In the genomic region with DNA sequence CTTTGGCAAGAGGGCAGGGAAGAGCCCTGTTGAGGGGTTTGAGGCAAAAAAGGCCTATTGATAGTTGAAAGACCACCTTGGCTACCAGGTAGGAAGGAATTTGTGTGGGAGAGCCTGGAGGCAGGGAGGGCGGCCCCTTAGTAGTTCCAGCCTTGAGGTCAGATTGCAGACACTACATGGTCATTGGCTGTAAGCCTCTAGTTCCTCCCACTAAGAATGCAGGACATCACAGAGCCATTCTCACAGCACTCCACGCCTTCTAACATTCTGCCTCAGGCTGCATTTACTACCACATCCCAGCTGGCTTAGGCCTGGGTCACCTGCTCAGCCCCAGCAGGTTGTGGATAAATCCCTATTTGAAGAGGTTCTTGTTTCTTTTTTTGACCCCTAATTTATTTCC, we compare ENCODE assay signal across 19 cellular contexts.
A peak's percentile ranks its signal among the peaks of the same experiment; 100 is the strongest.
DNase-seq lines count a peak whose midpoint lies in the region; ATAC-seq, FAIRE-seq and TF ChIP-seq lines count a peak whose summit lies in the region.
"Had no signal": no experiment of that assay in that cellular context is flagged by ENCODE, and none has a peak within 500 bp of the region (broad histone marks: within the 10 kb centered on the region; RNA-seq: fewer than 3 reads in every experiment).

No MANE protein-coding gene starts in this region.

- no peak overlapping the region for H2BK120ac ChIP-seq in H1 (replicated peaks; ENCODE audit: low read depth, low read length)

- no peak overlapping the region for H3K27ac ChIP-seq in GM23338 (ENCODE audit: low read depth)
- H3K27ac ChIP-seq in H1 (ENCODE audit: low read depth, low read length), result no peak overlapping the region
- no peak overlapping the region for H3K27ac ChIP-seq in neural progenitor cell
- H3K27ac ChIP-seq: PC-9, RWPE1 had no signal

- H3F3A ChIP-seq in GM23338 (replicated peaks; ENCODE audit: low read depth), result no peaks in the 10 kb centered on the region
- no peaks in the 10 kb centered on the region for H3F3A ChIP-seq in neural progenitor cell (ENCODE audit: low read depth)

- H4K20me1 ChIP-seq in GM23338 (replicated peaks; ENCODE audit: insufficient read depth) (no peaks in the 10 kb centered on the region), H1 (replicated peaks in 1 of 2; ENCODE audit: control insufficient read depth in 1 of 2, insufficient read depth in 2 of 2, low read length in 2 of 2) (no peaks in the 10 kb centered on the region), neural progenitor cell (ENCODE audit: low read depth) (no peaks in the 10 kb centered on the region)

- no peak overlapping the region for H3K4me2 ChIP-seq in GM23338
- no peak overlapping the region for H3K4me2 ChIP-seq in H1 (ENCODE audit: insufficient read depth in 1 of 2, low read depth in 2 of 2, low read length in 2 of 2)
- no peak overlapping the region for H3K4me2 ChIP-seq in neural progenitor cell
- H3K4me2 ChIP-seq: PC-9 had no signal

- H3K27me3 ChIP-seq in GM23338 (ENCODE audit: insufficient read depth), result no peaks in the 10 kb centered on the region
- H3K27me3 ChIP-seq in H1 (replicated peaks in 1 of 4; ENCODE audit: control insufficient read depth in 3 of 4, extremely low read depth in 1 of 4, insufficient read depth in 3 of 4, low read length in 3 of 4), result no peaks in the 10 kb centered on the region
- no peaks in the 10 kb centered on the region for H3K27me3 ChIP-seq in neural progenitor cell

- no peak for TF ChIP-seq EP300 in H1 (IDR thresholded peaks at IDR 0.05; ENCODE audit: borderline replicate concordance in 1 of 2, low read depth in 2 of 2, low read length in 2 of 2)

- peaks cover 1% of the 10 kb centered on the region for H3K27me3 Mint-ChIP-seq in GM23338 (ENCODE audit: insufficient read depth, low read depth, poor library complexity)
- peaks cover 3% of the 10 kb centered on the region for H3K27me3 Mint-ChIP-seq in neural progenitor cell (ENCODE audit: insufficient read depth, low read depth)

- intact Hi-C loops in posterior cingulate gyrus (cut with DNase I), result no loop called here

- H3K79me2 ChIP-seq in GM23338 (replicated peaks; ENCODE audit: insufficient read depth) (no peaks in the 10 kb centered on the region), H1 (ENCODE audit: control insufficient read depth in 1 of 2, insufficient read depth in 2 of 2, low read length in 2 of 2) (no peaks in the 10 kb centered on the region), neural progenitor cell (ENCODE audit: low read depth) (no peaks in the 10 kb centered on the region)

- H3K36me3 Mint-ChIP-seq in GM23338 (ENCODE audit: low read depth) (no peaks in the 10 kb centered on the region), neural progenitor cell (no peaks in the 10 kb centered on the region)
- H3K36me3 Mint-ChIP-seq: CD8-positive, alpha-beta memory T cell had no signal

- no peak overlapping the region for H3K14ac ChIP-seq in H1 (ENCODE audit: insufficient read length)

- POLR2A ChIA-PET in H1 (lab: Charles Lee; ENCODE audit: partially characterized antibody), result no interaction called here

- H4K5ac ChIP-seq in H1 (ENCODE audit: insufficient read length, low read depth, low read length), result no peak overlapping the region

- H3K4me3 Mint-ChIP-seq in GM23338, result no peak overlapping the region
- H3K4me3 Mint-ChIP-seq in neural progenitor cell, result no peak overlapping the region
- H3K4me3 Mint-ChIP-seq: CD8-positive, alpha-beta memory T cell had no signal

- CTCF ChIA-PET in H1 (lab: Charles Lee; ENCODE audit: partially characterized antibody), result interaction anchor here (1.6 to 2.1 kb wide), 2 partner anchors 10 to 38 kb away, joined by 4 read pairs; no protein-coding TSS in a partner anchor

- no peak overlapping the region for H3K56ac ChIP-seq in H1 (replicated peaks; ENCODE audit: insufficient read length, low read depth, low read length)

- H3K4me1 Mint-ChIP-seq in GM23338 (no peaks in the 10 kb centered on the region; the same call in 2 of the 3 replicates), neural progenitor cell (no peaks in the 10 kb centered on the region)
- H3K4me1 Mint-ChIP-seq: CD8-positive, alpha-beta memory T cell had no signal

- H3K4me1 ChIP-seq in GM23338 (ENCODE audit: insufficient read depth) (no peaks in the 10 kb centered on the region), H1 (replicated peaks in 1 of 4; ENCODE audit: control insufficient read depth in 3 of 4, insufficient read depth in 4 of 4, low read length in 3 of 4) (no peaks in the 10 kb centered on the region; a peak in 1 of 7 replicates), neural progenitor cell (no peaks in the 10 kb centered on the region)

- no peak overlapping the region for H3K4ac ChIP-seq in H1 (replicated peaks; ENCODE audit: insufficient read length, low read depth, low read length)

- WGBS in H1 (ENCODE audit: extremely low coverage in 1 of 2, insufficient coverage in 1 of 2, insufficient read length in 1 of 2, insufficient replicate concordance in 2 of 2, low coverage in 1 of 2, low lambda C conversion rate in 2 of 2, missing lambda C conversion rate in 1 of 2), 2 experiments, result 87% methylated on average over 2 of the region's 2 CpGs; no CpG with 5 or more reads in 1 of the 2 experiments

- no peak overlapping the region for H2AK5ac ChIP-seq in H1 (ENCODE audit: low read depth, low read length)

- no peak overlapping the region for H2AFZ ChIP-seq in GM23338
- H2AFZ ChIP-seq in H1 (ENCODE audit: low read length), result peak overlapping the region; percentile 82
- peak overlapping the region; percentile 34 for H2AFZ ChIP-seq in neural progenitor cell (replicated peaks)
- H2AFZ ChIP-seq: PC-9 had no signal

- no peak overlapping the region for H3K23ac ChIP-seq in H1 (ENCODE audit: insufficient read length)

- no peaks in the 10 kb centered on the region for H3K9me2 ChIP-seq in GM23338 (ENCODE audit: insufficient read depth)

- H3K9me3 Mint-ChIP-seq in GM23338 (no peaks in the 10 kb centered on the region), neural progenitor cell (peaks cover 7% of the 10 kb centered on the region)
- H3K9me3 Mint-ChIP-seq: CD8-positive, alpha-beta memory T cell had no signal

- TF ChIP-seq CTCF in GM23338 (conservative IDR thresholded peaks at IDR 0.05; ENCODE audit: low read depth in 2 of 2), result no peak
- no peak for TF ChIP-seq CTCF in H1 (IDR thresholded peaks at IDR 0.05; ENCODE audit: control extremely low read depth in 1 of 3, insufficient read depth in 1 of 3, low read depth in 1 of 3, low read length in 3 of 3)
- no peak for TF ChIP-seq CTCF in neural progenitor cell (IDR thresholded peaks at IDR 0.05)

- no peak overlapping the region for H4K91ac ChIP-seq in H1 (replicated peaks; ENCODE audit: insufficient read length, low read length)

- no peaks in the 10 kb centered on the region for H3K79me1 ChIP-seq in H1 (ENCODE audit: low read depth, low read length)

- H2BK15ac ChIP-seq in H1 (ENCODE audit: low read length), result peak overlapping the region; percentile 37; the same call in 1 of the 2 replicates

- TF ChIP-seq RAD21 in H1 (IDR thresholded peaks at IDR 0.05 in 1 of 2, conservative IDR thresholded peaks at IDR 0.05 in 1 of 2; ENCODE audit: low read depth in 2 of 2, low read length in 2 of 2), result no peak

- no peak for FAIRE-seq in H1 (lab: Jason Lieb, UNC)
- FAIRE-seq: GM12892 had no signal

- DNase-seq in GM23338 (ENCODE audit: low spot score), result no peak
- DNase-seq in NCI-H146 (lab: John Stamatoyannopoulos, UW), result peak; percentile 67
- DNase-seq in H1 (ENCODE audit: low read depth in 1 of 2, low spot score in 2 of 2), result peak in 1 of 2 experiments; percentile 31
- DNase-seq in neural progenitor cell (ENCODE audit: low spot score), result no peak
- DNase-seq in posterior cingulate gyrus, result no peak
- no peak for DNase-seq in NCI-H2196 (lab: John Stamatoyannopoulos, UW; ENCODE audit: unreplicated experiment)
- DNase-seq: C1 segment of cervical spinal cord; CD8-positive, alpha-beta memory T cell; H7; MM.1S; NCI-H1092; NCI-H187; NCI-H345; NCI-H524 treated with DMSO at 0.1 percent for 48 hours; PC-9; SIG-M5 had no signal

- H3K9me3 ChIP-seq in H1 (ENCODE audit: insufficient read depth in 2 of 2, low read depth in 1 of 2, low read length in 1 of 2), result no peaks in the 10 kb centered on the region
- H3K9me3 ChIP-seq in neural progenitor cell (ENCODE audit: low read depth), result no peaks in the 10 kb centered on the region

- ATAC-seq in GM23338 (peak; percentile 64), GM18868 (IDR thresholded peaks at IDR 0.05; ENCODE audit: unreplicated experiment) (no peak)

- H3K36me3 ChIP-seq in GM23338 (ENCODE audit: insufficient read depth), result no peaks in the 10 kb centered on the region
- no peaks in the 10 kb centered on the region for H3K36me3 ChIP-seq in H1 (ENCODE audit: control insufficient read depth in 2 of 4, insufficient read depth in 4 of 4, low read length in 3 of 4)
- no peaks in the 10 kb centered on the region for H3K36me3 ChIP-seq in neural progenitor cell

- no peaks in the 10 kb centered on the region for H3K23me2 ChIP-seq in H1 (ENCODE audit: low read depth, low read length)

- H2BK12ac ChIP-seq in H1 (ENCODE audit: low read depth, low read length), result no peak overlapping the region; the same call in 1 of the 2 replicates

- H2BK20ac ChIP-seq in H1 (ENCODE audit: low read length), result no peak overlapping the region

- H3K9ac ChIP-seq in H1 (replicated peaks in 1 of 4; ENCODE audit: extremely low read depth in 1 of 4, low read depth in 3 of 4, low read length in 3 of 4) (no peak overlapping the region), neural progenitor cell (no peak overlapping the region)

- H2BK5ac ChIP-seq in H1 (ENCODE audit: low read depth, low read length), result no peak overlapping the region

- H4K8ac ChIP-seq in H1 (ENCODE audit: extremely low read depth, insufficient read depth, low read length), result no peak overlapping the region; the same call in 1 of the 2 replicates

- no peak for TF ChIP-seq POLR2A in H1 (IDR thresholded peaks at IDR 0.05; ENCODE audit: control extremely low read depth in 1 of 2, low read depth in 2 of 2, low read length in 2 of 2)

- no peak overlapping the region for H3K27ac Mint-ChIP-seq in GM23338
- no peak overlapping the region for H3K27ac Mint-ChIP-seq in neural progenitor cell

- H3K18ac ChIP-seq in H1 (ENCODE audit: extremely low read depth, low read length), result no peak overlapping the region

- H3K4me3 ChIP-seq in GM23338 (no peak overlapping the region), H1 (ENCODE audit: extremely low read depth in 1 of 4, insufficient read depth in 2 of 4, low read depth in 3 of 4, low read length in 4 of 4) (no peak overlapping the region), neural progenitor cell (no peak overlapping the region)
- H3K4me3 ChIP-seq: PC-9 had no signal

TF ChIP-seq in H1, 55 proteins besides CTCF, POLR2A, EP300 and RAD21 (continues in another document):
- TF ChIP-seq SP1 (IDR thresholded peaks at IDR 0.05; ENCODE audit: low read depth, low read length) (no peak), HDAC6 (IDR thresholded peaks at IDR 0.05; ENCODE audit: low read depth, low read length) (no peak)
- TF ChIP-seq, protein P1, sequence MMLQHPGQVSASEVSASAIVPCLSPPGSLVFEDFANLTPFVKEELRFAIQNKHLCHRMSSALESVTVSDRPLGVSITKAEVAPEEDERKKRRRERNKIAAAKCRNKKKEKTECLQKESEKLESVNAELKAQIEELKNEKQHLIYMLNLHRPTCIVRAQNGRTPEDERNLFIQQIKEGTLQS (IDR thresholded peaks at IDR 0.05; ENCODE audit: insufficient read depth, low read depth, low read length), result no peak
